ENCODE assay signal across 23 cellular contexts in the genomic region with DNA sequence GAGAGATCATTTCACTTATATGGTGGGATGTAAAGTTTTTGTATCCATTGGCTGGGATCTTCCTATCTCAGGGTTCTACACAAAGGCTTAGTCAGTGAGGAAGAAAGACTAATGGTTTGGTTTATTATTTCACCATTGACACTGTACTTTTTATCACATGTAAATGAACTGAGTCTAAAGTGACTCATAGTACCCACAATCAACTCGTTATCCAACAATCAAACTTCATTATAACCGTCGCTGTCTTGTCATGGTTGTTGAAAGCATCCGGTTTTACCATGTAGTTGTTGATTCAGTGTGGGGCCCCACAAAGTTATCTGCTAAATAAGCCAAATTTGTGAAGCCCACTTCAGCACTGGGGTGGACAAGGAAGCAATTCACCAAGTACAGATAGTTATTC. TPM values are rescaled to one million over a fixed set of nuclear protein-coding genes. Genes with fewer than 3 reads are reported as not detected.
DNase-seq lines count a peak whose midpoint lies in the region; ATAC-seq and TF ChIP-seq lines count a peak whose summit lies in the region.
"Had no signal": no experiment of that assay in that cellular context is flagged by ENCODE, and none has a peak within 500 bp of the region (broad histone marks: within the 10 kb centered on the region; RNA-seq: fewer than 3 reads in every experiment).

No MANE protein-coding gene starts in this region.

- TF ChIP-seq CTCF in A673 (conservative IDR thresholded peaks at IDR 0.05; ENCODE audit: low read depth, low read length) (no peak), VCaP (conservative IDR thresholded peaks at IDR 0.05) (no peak), fibroblast of mammary gland (conservative IDR thresholded peaks at IDR 0.05; ENCODE audit: control insufficient read depth, insufficient read depth, low read depth, low read length) (no peak)

- no peak for ATAC-seq in GM21723 (IDR thresholded peaks at IDR 0.05; ENCODE audit: unreplicated experiment)
- no peak for ATAC-seq in HG03175 (IDR thresholded peaks at IDR 0.05; ENCODE audit: unreplicated experiment)
- ATAC-seq: naive thymus-derived CD8-positive, alpha-beta T cell had no signal

- POLR2A ChIA-PET in A673 (lab: Charles Lee; ENCODE audit: low non-redundant PET) = no interaction called here

- BruUV-seq in A673 (replicated peaks; lab: Mats Ljungman, UMichigan) = no TSS peak

- H3K9me3 ChIP-seq in A673 (ENCODE audit: low read depth, low read length, poor library complexity, severe bottlenecking) = no peaks in the 10 kb centered on the region
- H3K9me3 ChIP-seq: esophagus squamous epithelium, pancreas, sigmoid colon, SJCRH30 had no signal

- H3K27me3 ChIP-seq in A673 (replicated peaks; ENCODE audit: insufficient read depth, low read depth, low read length, poor library complexity) = no peaks in the 10 kb centered on the region
- H3K27me3 ChIP-seq: dorsolateral prefrontal cortex, esophagus squamous epithelium, pancreas, sigmoid colon, SJCRH30, tibial artery had no signal

- intact Hi-C loops in A673 (cut with micrococcal nuclease; ENCODE audit: unreplicated experiment) = no loop called here

- DNase-seq in A673 (ENCODE audit: low spot score) (peak; percentile 64), HCEC 1CT (peak; percentile 70), fibroblast of mammary gland (ENCODE audit: low read depth) (peak; percentile 79), globus pallidus (ENCODE audit: low spot score) (no peak), NOMO-1 treated with dmso at 0.1 percent for 144 hours (lab: John Stamatoyannopoulos, UW; ENCODE audit: unreplicated experiment) (no peak)
- DNase-seq: CD4-positive, alpha-beta memory T cell; DND-41; dorsolateral prefrontal cortex; esophagus squamous epithelium; Karpas-422; naive thymus-derived CD8-positive, alpha-beta T cell; NCI-H1092; NCI-H2107; NCI-H524 treated with DMSO at 0.1 percent for 48 hours; pancreas; sigmoid colon; SJCRH30; stimulated activated naive CD4-positive, alpha-beta T cell; tibial artery had no signal

- peaks cover 8% of the 10 kb centered on the region for H3K4me1 ChIP-seq in A673 (ENCODE audit: insufficient read depth, low read length, poor library complexity, severe bottlenecking)
- H3K4me1 ChIP-seq: esophagus squamous epithelium, sigmoid colon, SJCRH30, tibial artery had no signal

- H3K36me3 ChIP-seq in A673 (ENCODE audit: insufficient read depth, low read length, poor library complexity, severe bottlenecking) = no peaks in the 10 kb centered on the region
- H3K36me3 ChIP-seq: esophagus squamous epithelium, pancreas, sigmoid colon, tibial artery had no signal

- CTCF ChIA-PET in A673 (lab: Charles Lee) = no interaction called here

- no peak overlapping the region for H3K4me3 ChIP-seq in A673 (ENCODE audit: low read depth, low read length, poor library complexity, severe bottlenecking)
- H3K4me3 ChIP-seq in fibroblast of mammary gland (ENCODE audit: control insufficient read depth, low read depth, low read length) = no peak overlapping the region
- H3K4me3 ChIP-seq: dorsolateral prefrontal cortex, esophagus squamous epithelium, lung, pancreas, sigmoid colon, SJCRH30, tibial artery had no signal

- no peak overlapping the region for H3K27ac ChIP-seq in A673 (ENCODE audit: low read depth, low read length, poor library complexity, severe bottlenecking)
- peak overlapping the region; percentile 40 for H3K27ac ChIP-seq in VCaP
- H3K27ac ChIP-seq: dorsolateral prefrontal cortex, esophagus squamous epithelium, pancreas, sigmoid colon, SJCRH30, tibial artery had no signal

RNA-seq across cellular contexts. Expression of gene MTRF1L, which starts 55.8 kb away (rescaled TPM):
- total RNA-seq in A673 (2021) = 25.2 and 30.9 TPM in 2 replicates

Comparison
In these comparisons a context has a peak if more than half of its experiments do, and no peak if none do; other contexts are left out.
1. DNase-seq: peak in A673 (single experiment), HCEC 1CT (single experiment) and fibroblast of mammary gland (single experiment); none in globus pallidus (single experiment) and NOMO-1 treated with dmso at 0.1 percent for 144 hours (single experiment).